ENCODE assay signal across 1 cellular context in the genomic region with DNA sequence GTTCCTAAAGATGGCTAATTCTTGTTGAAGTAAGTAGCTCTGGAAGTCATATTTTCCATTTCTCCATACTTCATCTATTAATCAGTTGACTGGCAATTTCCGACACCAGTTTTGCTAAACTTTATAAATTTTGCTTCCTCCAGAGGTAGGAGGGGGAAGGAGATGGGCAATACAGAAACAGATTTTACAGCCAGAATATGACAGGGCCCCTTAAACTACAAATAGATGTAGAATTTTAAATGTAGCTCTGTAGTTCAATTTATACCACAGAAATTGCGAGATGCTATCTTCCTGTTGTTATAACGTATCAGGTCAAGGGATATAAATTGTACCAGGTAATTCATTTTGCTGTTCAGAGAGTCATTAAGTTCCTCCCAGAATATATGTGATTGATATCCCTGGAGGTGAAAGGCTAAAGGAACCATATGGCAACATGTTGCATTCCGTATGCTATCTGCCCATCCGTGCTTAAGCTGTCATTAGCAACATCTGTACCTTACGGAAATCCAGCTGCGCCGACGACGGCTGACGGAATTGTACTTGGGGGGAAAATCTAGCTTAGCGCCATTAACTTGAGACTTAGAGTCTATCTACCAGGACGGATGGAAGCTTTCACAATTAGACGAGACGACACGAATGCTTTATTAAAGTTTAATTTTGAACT.
A peak's percentile ranks its signal among the peaks of the same experiment; 100 is the strongest.
TF ChIP-seq lines count a peak whose summit lies in the region.

No MANE protein-coding gene starts in this region.

TF ChIP-seq in K562, 482 proteins besides CTCF, POLR2A, EP300 and RAD21 (continued from another document and continues in another):
- TF ChIP-seq RBBP5 (IDR thresholded peaks at IDR 0.05; ENCODE audit: borderline replicate concordance, insufficient read depth, low read length, poor library complexity, severe bottlenecking) (no peak), PTRF (tag; IDR thresholded peaks at IDR 0.05) (no peak), SMARCB1 (IDR thresholded peaks at IDR 0.05; ENCODE audit: insufficient read length, low read depth) (peak; percentile 62), SMARCE1 (IDR thresholded peaks at IDR 0.05) (peak; percentile 30), TAL1 (IDR thresholded peaks at IDR 0.05) (no peak; the same call in 1 of the 2 replicates), ADNP (tag; IDR thresholded peaks at IDR 0.05) (no peak), ZSCAN32 (CRISPR knock-in tag; IDR thresholded peaks at IDR 0.05) (no peak), TAF1 (IDR thresholded peaks at IDR 0.05; ENCODE audit: control insufficient read depth, extremely low read depth, insufficient read depth, low read length, severe bottlenecking) (no peak), MEIS2 (IDR thresholded peaks at IDR 0.05; ENCODE audit: partially characterized antibody) (peak; percentile 88), ARID2 (IDR thresholded peaks at IDR 0.05) (no peak), CTBP1 (IDR thresholded peaks at IDR 0.05; ENCODE audit: borderline replicate concordance) (no peak), TARDBP (IDR thresholded peaks at IDR 0.05) (no peak), GTF2F1 (IDR thresholded peaks at IDR 0.05; ENCODE audit: low read depth, low read length) (no peak), TCFL5 (CRISPR knock-in tag; conservative IDR thresholded peaks at IDR 0.05) (no peak)
- TF ChIP-seq, protein P1, sequence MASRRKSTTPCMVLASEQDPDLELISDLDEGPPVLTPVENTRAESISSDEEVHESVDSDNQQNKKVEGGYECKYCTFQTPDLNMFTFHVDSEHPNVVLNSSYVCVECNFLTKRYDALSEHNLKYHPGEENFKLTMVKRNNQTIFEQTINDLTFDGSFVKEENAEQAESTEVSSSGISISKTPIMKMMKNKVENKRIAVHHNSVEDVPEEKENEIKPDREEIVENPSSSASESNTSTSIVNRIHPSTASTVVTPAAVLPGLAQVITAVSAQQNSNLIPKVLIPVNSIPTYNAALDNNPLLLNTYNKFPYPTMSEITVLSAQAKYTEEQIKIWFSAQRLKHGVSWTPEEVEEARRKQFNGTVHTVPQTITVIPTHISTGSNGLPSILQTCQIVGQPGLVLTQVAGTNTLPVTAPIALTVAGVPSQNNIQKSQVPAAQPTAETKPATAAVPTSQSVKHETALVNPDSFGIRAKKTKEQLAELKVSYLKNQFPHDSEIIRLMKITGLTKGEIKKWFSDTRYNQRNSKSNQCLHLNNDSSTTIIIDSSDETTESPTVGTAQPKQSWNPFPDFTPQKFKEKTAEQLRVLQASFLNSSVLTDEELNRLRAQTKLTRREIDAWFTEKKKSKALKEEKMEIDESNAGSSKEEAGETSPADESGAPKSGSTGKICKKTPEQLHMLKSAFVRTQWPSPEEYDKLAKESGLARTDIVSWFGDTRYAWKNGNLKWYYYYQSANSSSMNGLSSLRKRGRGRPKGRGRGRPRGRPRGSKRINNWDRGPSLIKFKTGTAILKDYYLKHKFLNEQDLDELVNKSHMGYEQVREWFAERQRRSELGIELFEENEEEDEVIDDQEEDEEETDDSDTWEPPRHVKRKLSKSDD (conservative IDR thresholded peaks at IDR 0.05; ENCODE audit: low read length) = no peak
- TF ChIP-seq, protein P2, sequence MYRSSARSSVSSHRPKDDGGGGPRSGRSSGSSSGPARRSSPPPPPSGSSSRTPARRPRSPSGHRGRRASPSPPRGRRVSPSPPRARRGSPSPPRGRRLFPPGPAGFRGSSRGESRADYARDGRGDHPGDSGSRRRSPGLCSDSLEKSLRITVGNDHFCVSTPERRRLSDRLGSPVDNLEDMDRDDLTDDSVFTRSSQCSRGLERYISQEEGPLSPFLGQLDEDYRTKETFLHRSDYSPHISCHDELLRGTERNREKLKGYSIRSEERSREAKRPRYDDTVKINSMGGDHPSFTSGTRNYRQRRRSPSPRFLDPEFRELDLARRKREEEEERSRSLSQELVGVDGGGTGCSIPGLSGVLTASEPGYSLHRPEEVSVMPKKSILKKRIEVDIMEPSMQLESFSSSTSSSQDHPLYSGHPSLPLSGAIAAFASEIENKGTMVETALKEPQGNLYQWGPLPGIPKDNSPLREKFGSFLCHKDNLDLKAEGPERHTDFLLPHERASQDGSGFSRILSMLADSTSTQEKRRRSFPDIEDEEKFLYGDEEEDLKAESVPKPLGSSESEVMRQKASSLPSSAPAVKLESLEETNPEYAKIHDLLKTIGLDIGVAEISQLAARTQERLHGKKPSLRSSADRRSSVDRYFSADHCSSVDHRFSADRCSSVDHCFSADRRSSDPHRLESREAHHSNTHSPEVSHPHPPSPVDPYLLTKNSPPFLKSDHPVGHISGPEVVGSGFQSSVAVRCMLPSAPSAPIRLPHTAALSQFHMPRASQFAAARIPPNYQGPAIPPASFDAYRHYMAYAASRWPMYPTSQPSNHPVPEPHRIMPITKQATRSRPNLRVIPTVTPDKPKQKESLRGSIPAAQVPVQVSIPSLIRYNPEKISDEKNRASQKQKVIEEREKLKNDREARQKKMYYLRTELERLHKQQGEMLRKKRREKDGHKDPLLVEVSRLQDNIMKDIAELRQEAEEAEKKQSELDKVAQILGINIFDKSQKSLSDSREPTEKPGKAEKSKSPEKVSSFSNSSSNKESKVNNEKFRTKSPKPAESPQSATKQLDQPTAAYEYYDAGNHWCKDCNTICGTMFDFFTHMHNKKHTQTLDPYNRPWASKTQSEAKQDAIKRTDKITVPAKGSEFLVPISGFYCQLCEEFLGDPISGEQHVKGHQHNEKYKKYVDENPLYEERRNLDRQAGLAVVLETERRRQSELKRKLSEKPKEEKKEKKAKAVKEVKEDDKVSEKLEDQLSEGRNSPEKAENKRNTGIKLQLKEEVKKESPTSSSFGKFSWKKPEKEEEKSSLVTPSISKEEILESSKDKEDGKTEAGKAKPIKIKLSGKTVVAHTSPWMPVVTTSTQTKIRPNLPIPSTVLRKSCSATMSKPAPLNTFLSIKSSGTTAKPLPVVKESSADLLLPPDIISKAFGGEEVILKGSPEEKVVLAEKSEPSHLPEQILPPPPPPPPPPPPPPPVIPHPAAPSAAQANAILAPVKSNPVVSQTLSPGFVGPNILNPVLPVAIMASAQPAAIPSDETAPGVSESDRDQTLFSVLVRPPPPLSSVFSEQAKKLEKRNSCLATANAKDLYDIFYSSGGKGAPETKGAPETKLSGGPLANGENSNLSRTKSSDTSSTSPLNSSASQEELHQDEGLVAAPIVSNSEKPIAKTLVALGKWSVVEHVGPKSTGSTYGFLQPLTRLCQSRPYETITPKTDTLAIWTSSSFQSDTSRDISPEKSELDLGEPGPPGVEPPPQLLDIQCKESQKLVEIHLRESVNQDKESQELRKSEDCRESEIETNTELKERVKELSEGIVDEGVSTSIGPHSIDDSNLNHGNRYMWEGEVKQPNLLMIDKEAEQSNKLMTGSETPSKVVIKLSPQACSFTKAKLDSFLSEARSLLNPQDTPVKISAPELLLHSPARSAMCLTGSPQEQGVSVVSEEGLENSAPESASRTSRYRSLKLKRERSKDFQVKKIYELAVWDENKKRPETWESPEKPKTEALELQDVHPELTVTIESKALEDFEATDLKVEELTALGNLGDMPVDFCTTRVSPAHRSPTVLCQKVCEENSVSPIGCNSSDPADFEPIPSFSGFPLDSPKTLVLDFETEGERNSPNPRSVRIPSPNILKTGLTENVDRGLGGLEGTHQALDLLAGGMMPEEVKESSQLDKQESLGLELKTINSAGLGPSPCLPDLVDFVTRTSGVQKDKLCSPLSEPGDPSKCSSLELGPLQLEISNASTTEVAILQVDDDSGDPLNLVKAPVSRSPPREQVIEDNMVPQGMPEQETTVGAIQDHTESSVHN (IDR thresholded peaks at IDR 0.05; ENCODE audit: borderline replicate concordance in 1 of 2, low read depth in 1 of 2) = peak in 1 of 2 experiments; percentile 80; a peak in 2 of 4 replicates
- TF ChIP-seq, protein P3, sequence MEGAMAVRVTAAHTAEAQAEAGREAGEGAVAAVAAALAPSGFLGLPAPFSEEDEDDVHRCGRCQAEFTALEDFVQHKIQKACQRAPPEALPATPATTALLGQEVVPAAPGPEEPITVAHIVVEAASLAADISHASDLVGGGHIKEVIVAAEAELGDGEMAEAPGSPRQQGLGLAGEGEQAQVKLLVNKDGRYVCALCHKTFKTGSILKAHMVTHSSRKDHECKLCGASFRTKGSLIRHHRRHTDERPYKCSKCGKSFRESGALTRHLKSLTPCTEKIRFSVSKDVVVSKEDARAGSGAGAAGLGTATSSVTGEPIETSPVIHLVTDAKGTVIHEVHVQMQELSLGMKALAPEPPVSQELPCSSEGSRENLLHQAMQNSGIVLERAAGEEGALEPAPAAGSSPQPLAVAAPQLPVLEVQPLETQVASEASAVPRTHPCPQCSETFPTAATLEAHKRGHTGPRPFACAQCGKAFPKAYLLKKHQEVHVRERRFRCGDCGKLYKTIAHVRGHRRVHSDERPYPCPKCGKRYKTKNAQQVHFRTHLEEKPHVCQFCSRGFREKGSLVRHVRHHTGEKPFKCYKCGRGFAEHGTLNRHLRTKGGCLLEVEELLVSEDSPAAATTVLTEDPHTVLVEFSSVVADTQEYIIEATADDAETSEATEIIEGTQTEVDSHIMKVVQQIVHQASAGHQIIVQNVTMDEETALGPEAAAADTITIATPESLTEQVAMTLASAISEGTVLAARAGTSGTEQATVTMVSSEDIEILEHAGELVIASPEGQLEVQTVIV (CRISPR knock-in tag; IDR thresholded peaks at IDR 0.05; ENCODE audit: borderline replicate concordance) = no peak
- TF ChIP-seq, protein P4, sequence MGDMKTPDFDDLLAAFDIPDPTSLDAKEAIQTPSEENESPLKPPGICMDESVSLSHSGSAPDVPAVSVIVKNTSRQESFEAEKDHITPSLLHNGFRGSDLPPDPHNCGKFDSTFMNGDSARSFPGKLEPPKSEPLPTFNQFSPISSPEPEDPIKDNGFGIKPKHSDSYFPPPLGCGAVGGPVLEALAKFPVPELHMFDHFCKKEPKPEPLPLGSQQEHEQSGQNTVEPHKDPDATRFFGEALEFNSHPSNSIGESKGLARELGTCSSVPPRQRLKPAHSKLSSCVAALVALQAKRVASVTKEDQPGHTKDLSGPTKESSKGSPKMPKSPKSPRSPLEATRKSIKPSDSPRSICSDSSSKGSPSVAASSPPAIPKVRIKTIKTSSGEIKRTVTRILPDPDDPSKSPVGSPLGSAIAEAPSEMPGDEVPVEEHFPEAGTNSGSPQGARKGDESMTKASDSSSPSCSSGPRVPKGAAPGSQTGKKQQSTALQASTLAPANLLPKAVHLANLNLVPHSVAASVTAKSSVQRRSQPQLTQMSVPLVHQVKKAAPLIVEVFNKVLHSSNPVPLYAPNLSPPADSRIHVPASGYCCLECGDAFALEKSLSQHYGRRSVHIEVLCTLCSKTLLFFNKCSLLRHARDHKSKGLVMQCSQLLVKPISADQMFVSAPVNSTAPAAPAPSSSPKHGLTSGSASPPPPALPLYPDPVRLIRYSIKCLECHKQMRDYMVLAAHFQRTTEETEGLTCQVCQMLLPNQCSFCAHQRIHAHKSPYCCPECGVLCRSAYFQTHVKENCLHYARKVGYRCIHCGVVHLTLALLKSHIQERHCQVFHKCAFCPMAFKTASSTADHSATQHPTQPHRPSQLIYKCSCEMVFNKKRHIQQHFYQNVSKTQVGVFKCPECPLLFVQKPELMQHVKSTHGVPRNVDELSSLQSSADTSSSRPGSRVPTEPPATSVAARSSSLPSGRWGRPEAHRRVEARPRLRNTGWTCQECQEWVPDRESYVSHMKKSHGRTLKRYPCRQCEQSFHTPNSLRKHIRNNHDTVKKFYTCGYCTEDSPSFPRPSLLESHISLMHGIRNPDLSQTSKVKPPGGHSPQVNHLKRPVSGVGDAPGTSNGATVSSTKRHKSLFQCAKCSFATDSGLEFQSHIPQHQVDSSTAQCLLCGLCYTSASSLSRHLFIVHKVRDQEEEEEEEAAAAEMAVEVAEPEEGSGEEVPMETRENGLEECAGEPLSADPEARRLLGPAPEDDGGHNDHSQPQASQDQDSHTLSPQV (IDR thresholded peaks at IDR 0.05) = no peak
- TF ChIP-seq, protein P5, sequence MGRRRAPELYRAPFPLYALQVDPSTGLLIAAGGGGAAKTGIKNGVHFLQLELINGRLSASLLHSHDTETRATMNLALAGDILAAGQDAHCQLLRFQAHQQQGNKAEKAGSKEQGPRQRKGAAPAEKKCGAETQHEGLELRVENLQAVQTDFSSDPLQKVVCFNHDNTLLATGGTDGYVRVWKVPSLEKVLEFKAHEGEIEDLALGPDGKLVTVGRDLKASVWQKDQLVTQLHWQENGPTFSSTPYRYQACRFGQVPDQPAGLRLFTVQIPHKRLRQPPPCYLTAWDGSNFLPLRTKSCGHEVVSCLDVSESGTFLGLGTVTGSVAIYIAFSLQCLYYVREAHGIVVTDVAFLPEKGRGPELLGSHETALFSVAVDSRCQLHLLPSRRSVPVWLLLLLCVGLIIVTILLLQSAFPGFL (CRISPR knock-in tag; IDR thresholded peaks at IDR 0.05) = no peak
- TF ChIP-seq, protein P6, sequence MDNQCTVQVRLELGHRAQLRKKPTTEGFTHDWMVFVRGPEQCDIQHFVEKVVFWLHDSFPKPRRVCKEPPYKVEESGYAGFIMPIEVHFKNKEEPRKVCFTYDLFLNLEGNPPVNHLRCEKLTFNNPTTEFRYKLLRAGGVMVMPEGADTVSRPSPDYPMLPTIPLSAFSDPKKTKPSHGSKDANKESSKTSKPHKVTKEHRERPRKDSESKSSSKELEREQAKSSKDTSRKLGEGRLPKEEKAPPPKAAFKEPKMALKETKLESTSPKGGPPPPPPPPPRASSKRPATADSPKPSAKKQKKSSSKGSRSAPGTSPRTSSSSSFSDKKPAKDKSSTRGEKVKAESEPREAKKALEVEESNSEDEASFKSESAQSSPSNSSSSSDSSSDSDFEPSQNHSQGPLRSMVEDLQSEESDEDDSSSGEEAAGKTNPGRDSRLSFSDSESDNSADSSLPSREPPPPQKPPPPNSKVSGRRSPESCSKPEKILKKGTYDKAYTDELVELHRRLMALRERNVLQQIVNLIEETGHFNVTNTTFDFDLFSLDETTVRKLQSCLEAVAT (IDR thresholded peaks at IDR 0.05) = peak in 1 of 2 experiments; percentile 23; a peak in 1 of 4 replicates
- TF ChIP-seq, protein P7, sequence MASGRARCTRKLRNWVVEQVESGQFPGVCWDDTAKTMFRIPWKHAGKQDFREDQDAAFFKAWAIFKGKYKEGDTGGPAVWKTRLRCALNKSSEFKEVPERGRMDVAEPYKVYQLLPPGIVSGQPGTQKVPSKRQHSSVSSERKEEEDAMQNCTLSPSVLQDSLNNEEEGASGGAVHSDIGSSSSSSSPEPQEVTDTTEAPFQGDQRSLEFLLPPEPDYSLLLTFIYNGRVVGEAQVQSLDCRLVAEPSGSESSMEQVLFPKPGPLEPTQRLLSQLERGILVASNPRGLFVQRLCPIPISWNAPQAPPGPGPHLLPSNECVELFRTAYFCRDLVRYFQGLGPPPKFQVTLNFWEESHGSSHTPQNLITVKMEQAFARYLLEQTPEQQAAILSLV (tag; IDR thresholded peaks at IDR 0.05) = no peak
- TF ChIP-seq, protein P8, sequence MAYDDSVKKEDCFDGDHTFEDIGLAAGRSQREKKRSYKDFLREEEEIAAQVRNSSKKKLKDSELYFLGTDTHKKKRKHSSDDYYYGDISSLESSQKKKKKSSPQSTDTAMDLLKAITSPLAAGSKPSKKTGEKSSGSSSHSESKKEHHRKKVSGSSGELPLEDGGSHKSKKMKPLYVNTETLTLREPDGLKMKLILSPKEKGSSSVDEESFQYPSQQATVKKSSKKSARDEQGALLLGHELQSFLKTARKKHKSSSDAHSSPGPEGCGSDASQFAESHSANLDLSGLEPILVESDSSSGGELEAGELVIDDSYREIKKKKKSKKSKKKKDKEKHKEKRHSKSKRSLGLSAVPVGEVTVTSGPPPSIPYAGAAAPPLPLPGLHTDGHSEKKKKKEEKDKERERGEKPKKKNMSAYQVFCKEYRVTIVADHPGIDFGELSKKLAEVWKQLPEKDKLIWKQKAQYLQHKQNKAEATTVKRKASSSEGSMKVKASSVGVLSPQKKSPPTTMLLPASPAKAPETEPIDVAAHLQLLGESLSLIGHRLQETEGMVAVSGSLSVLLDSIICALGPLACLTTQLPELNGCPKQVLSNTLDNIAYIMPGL (CRISPR knock-in tag; IDR thresholded peaks at IDR 0.05) = no peak
- TF ChIP-seq, protein P9, sequence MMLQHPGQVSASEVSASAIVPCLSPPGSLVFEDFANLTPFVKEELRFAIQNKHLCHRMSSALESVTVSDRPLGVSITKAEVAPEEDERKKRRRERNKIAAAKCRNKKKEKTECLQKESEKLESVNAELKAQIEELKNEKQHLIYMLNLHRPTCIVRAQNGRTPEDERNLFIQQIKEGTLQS (IDR thresholded peaks at IDR 0.05) = no peak
- TF ChIP-seq, protein P9 (CRISPR knock-in tag; conservative IDR thresholded peaks at IDR 0.05) = peak; percentile 51
